32 cellular contexts compared by ENCODE assay signal in genomic region chr10:74139981-74140380, GRCh38.
"Had no signal": no experiment of that assay in that cellular context is flagged by ENCODE, and none has a peak within 500 bp of the region (broad histone marks: within the 10 kb centered on the region; RNA-seq: fewer than 3 reads in every experiment).

No MANE protein-coding gene starts in this region.

- H3K27ac ChIP-seq: body of pancreas, esophagus muscularis mucosa, foreskin keratinocyte, gastrocnemius medialis, heart right ventricle, WERI-Rb-1 had no signal

- H3K27me3 Mint-ChIP-seq: activated B cell treated with CpG ODN at 0.5 μM for 24 hours; activated CD8-positive, alpha-beta T cell treated with anti-CD3 and anti-CD28 coated beads for 36 hours; activated naive CD8-positive, alpha-beta T cell; activated T-helper 17 cell treated with anti-CD3 and anti-CD28 coated beads, Interleukin-2, amount 50 U/mL, for 72 hours; effector memory CD8-positive, alpha-beta T cell had no signal

- H3K4me1 Mint-ChIP-seq: activated T-helper 17 cell treated with anti-CD3 and anti-CD28 coated beads, Interleukin-2, amount 50 U/mL, for 72 hours had no signal

- H3K27ac Mint-ChIP-seq: activated B cell treated with CpG ODN at 0.5 μM for 24 hours; activated CD8-positive, alpha-beta T cell treated with anti-CD3 and anti-CD28 coated beads for 36 hours; activated naive CD8-positive, alpha-beta T cell; activated T-helper 17 cell treated with anti-CD3 and anti-CD28 coated beads, Interleukin-2, amount 50 U/mL, for 72 hours; effector memory CD8-positive, alpha-beta T cell; T-helper 1 cell treated with Interleukin-12 subunit alpha and Interleukin-12 subunit beta and Interleukin-4 antibody, amounts not matched to agents 30 μg/mL and 1 μg/mL, for 36 hours had no signal

- H3K9me3 ChIP-seq: body of pancreas, esophagus muscularis mucosa, gastrocnemius medialis, heart right ventricle had no signal

- H3K27me3 ChIP-seq: body of pancreas, esophagus muscularis mucosa, foreskin keratinocyte, gastrocnemius medialis, heart right ventricle had no signal

- H3K4me3 Mint-ChIP-seq: activated B cell treated with CpG ODN at 0.5 μM for 24 hours; activated CD8-positive, alpha-beta T cell treated with anti-CD3 and anti-CD28 coated beads for 36 hours; activated naive CD8-positive, alpha-beta T cell; activated T-cell treated with anti-CD3 and anti-CD28 coated beads, Interleukin-2, amount 50 U/mL, for 4 hours; activated T-helper 17 cell treated with anti-CD3 and anti-CD28 coated beads, Interleukin-2, amount 50 U/mL, for 72 hours; effector memory CD8-positive, alpha-beta T cell; T-helper 1 cell treated with Interleukin-12 subunit alpha and Interleukin-12 subunit beta and Interleukin-4 antibody, amounts not matched to agents 30 μg/mL and 1 μg/mL, for 36 hours had no signal

- ATAC-seq: activated CD4-positive, CD25-positive, alpha-beta regulatory T cell treated with anti-CD3 and anti-CD28 coated beads, Interleukin-2, amount 50 U/mL, for 24 hours; activated CD8-positive, alpha-beta T cell treated with anti-CD3 and anti-CD28 coated beads for 36 hours; activated T-cell treated with anti-CD3 and anti-CD28 coated beads, Interleukin-2, amount 50 U/mL, for 4 hours; activated T-helper 17 cell treated with anti-CD3 and anti-CD28 coated beads, Interleukin-2, amount 50 U/mL, for 72 hours; body of pancreas; effector memory CD8-positive, alpha-beta T cell; foreskin keratinocyte; gastrocnemius medialis had no signal

- H3K4me3 ChIP-seq: body of pancreas, esophagus muscularis mucosa, gastrocnemius medialis, heart right ventricle had no signal

- FAIRE-seq: colon had no signal

- DNase-seq: activated B cell treated with CpG ODN at 0.5 μM for 24 hours; activated CD4-positive, alpha-beta T cell treated with anti-CD3 and anti-CD28 coated beads for 48 hours; activated CD4-positive, alpha-beta T cell treated with anti-CD3 and anti-CD28 coated beads, Interleukin-2, amount 50 U/mL, for 1 hour; activated CD4-positive, alpha-beta T cell treated with anti-CD3 and anti-CD28 coated beads, Interleukin-2, amount 50 U/mL, for 48 hours; activated CD8-positive, alpha-beta memory T cell treated with anti-CD3 and anti-CD28 coated beads for 24 hours; activated CD8-positive, alpha-beta T cell treated with anti-CD3 and anti-CD28 coated beads for 36 hours; activated effector memory CD4-positive, alpha-beta T cell treated with Interleukin-2 at 50 U/mL for 16 hours; activated gamma-delta T cell treated with Interleukin-2 at 50 U/mL for 16 hours; activated naive CD4-positive, alpha-beta T cell treated with anti-CD3 and anti-CD28 coated beads, Interleukin-2, amount 50 U/mL, for 16 hours; activated naive CD4-positive, alpha-beta T cell treated with Interleukin-2 at 50 U/mL for 16 hours; activated T-cell treated with anti-CD3 and anti-CD28 coated beads, Interleukin-2, amount 50 U/mL, for 4 hours; amniotic stem cell; anterior cingulate cortex; body of pancreas; caudate nucleus; cortex of kidney; dermis blood vessel endothelial cell; effector CD4-positive, alpha-beta T cell; effector memory CD8-positive, alpha-beta T cell; erythroblast; foreskin keratinocyte; gastrocnemius medialis; glutamatergic neuron; heart right ventricle; T1000; WERI-Rb-1 had no signal

- H3K4me1 ChIP-seq: foreskin keratinocyte had no signal

- H3K9me3 Mint-ChIP-seq: activated B cell treated with CpG ODN at 0.5 μM for 24 hours; activated CD8-positive, alpha-beta T cell treated with anti-CD3 and anti-CD28 coated beads for 36 hours; activated T-cell treated with anti-CD3 and anti-CD28 coated beads, Interleukin-2, amount 50 U/mL, for 4 hours; activated T-helper 17 cell treated with anti-CD3 and anti-CD28 coated beads, Interleukin-2, amount 50 U/mL, for 72 hours; effector memory CD8-positive, alpha-beta T cell; T-helper 1 cell treated with Interleukin-12 subunit alpha and Interleukin-12 subunit beta and Interleukin-4 antibody, amounts not matched to agents 30 μg/mL and 1 μg/mL, for 36 hours had no signal
